14 cellular contexts compared by ENCODE assay signal in the genomic region with DNA sequence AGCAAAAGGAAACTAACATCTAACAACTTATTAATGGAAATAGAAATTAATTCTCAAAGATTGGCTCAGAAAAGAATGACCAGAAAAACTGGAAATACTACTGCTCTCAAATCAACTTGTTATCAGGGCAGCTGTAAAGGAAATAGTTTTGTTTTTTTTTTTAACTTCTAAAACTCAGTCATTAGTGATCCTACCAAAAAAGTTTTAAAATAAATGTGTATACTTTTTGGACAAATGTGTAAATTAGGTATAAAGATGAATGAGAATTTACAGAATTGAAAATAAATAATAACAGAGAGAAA. TPM values are rescaled to one million over a fixed set of nuclear protein-coding genes. Genes with fewer than 3 reads are reported as not detected.
DNase-seq lines count a peak whose midpoint lies in the region; ATAC-seq and TF ChIP-seq lines count a peak whose summit lies in the region.
"Had no signal": no experiment of that assay in that cellular context is flagged by ENCODE, and none has a peak within 500 bp of the region (broad histone marks: within the 10 kb centered on the region; RNA-seq: fewer than 3 reads in every experiment).

No MANE protein-coding gene starts in this region.

- H4K20me1 ChIP-seq in H9 (ENCODE audit: control insufficient read depth, insufficient read depth, insufficient read length), result no peaks in the 10 kb centered on the region

- no peak overlapping the region for H3K23ac ChIP-seq in H9 (ENCODE audit: insufficient read length, low read depth, low read length)

- TF ChIP-seq CTCF in tibial nerve (IDR thresholded peaks at IDR 0.05), result no peak
- no peak for TF ChIP-seq CTCF in H9 (conservative IDR thresholded peaks at IDR 0.05)

- no peak for TF ChIP-seq EP300 in tibial nerve (IDR thresholded peaks at IDR 0.05)

- no peaks in the 10 kb centered on the region for H3K79me1 ChIP-seq in H9 (ENCODE audit: insufficient read depth, low read depth, low read length, poor library complexity, severe bottlenecking)

- H3K27me3 ChIP-seq in tibial nerve (no peaks in the 10 kb centered on the region), H9 (ENCODE audit: insufficient read depth, low read length) (no peaks in the 10 kb centered on the region)

- H2BK12ac ChIP-seq in H9 (ENCODE audit: insufficient read length, low read depth, low read length), result no peak overlapping the region

- no peak overlapping the region for H3K4ac ChIP-seq in H9 (ENCODE audit: low read depth, low read length)

- no peak for TF ChIP-seq POLR2A in tibial nerve (IDR thresholded peaks at IDR 0.05)

- no peaks in the 10 kb centered on the region for H3K9me3 ChIP-seq in tibial nerve
- no peaks in the 10 kb centered on the region for H3K9me3 ChIP-seq in H9 (ENCODE audit: control insufficient read depth, low read depth, low read length)

- H2BK20ac ChIP-seq in H9 (ENCODE audit: low read depth, low read length, poor library complexity, severe bottlenecking), result no peak overlapping the region

- no peak overlapping the region for H4K8ac ChIP-seq in H9 (replicated peaks; ENCODE audit: insufficient read length, low read depth, low read length)

- H3T11ph ChIP-seq in H9 (ENCODE audit: low read length), result no peak overlapping the region

- H2AK5ac ChIP-seq in H9 (ENCODE audit: insufficient read length, low read length), result no peak overlapping the region

- peak overlapping the region in 1 of 2 donors; percentile 40 for H3K4me3 Mint-ChIP-seq in activated T-cell treated with anti-CD3 and anti-CD28 coated beads, Interleukin-2, amount 50 U/mL, for 72 hours
- H3K4me3 Mint-ChIP-seq in activated T-cell treated with anti-CD3 and anti-CD28 coated beads, Interleukin-2, amount 50 U/mL, for 4 hours, result no peak overlapping the region
- peak overlapping the region in 2 of 3 donors; percentile 25 to 40 for H3K4me3 Mint-ChIP-seq in T-cell
- H3K4me3 Mint-ChIP-seq in effector memory CD8-positive, alpha-beta T cell, result peak overlapping the region; percentile 29 to 67
- peak overlapping the region; percentile 10 for H3K4me3 Mint-ChIP-seq in stimulated activated effector memory CD8-positive, alpha-beta T cell treated with anti-CD3 and anti-CD28 coated beads, Interleukin-12 subunit alpha, Interleukin-12 subunit beta, amount 100 ng/mL, for 72 hours
- H3K4me3 Mint-ChIP-seq in H9, result no peak overlapping the region

- H3K27ac Mint-ChIP-seq in activated T-cell treated with anti-CD3 and anti-CD28 coated beads, Interleukin-2, amount 50 U/mL, for 72 hours, result peak overlapping the region; percentile 78
- H3K27ac Mint-ChIP-seq in T-cell (peak overlapping the region; percentile 87 to 88), H9 (no peak overlapping the region)
- H3K27ac Mint-ChIP-seq in effector memory CD8-positive, alpha-beta T cell, result peak overlapping the region; percentile 87 to 96
- peak overlapping the region; percentile 90 for H3K27ac Mint-ChIP-seq in stimulated activated effector memory CD8-positive, alpha-beta T cell treated with anti-CD3 and anti-CD28 coated beads, Interleukin-12 subunit alpha, Interleukin-12 subunit beta, amount 100 ng/mL, for 72 hours

- peaks cover 0 to 4% (median 2%) of the 10 kb centered on the region in 4 donors for H3K4me1 ChIP-seq in tibial nerve
- H3K4me1 ChIP-seq in H9 (ENCODE audit: insufficient read depth, low read length), result no peaks in the 10 kb centered on the region; the same call in 1 of the 2 replicates

- H3K36me3 ChIP-seq in tibial nerve, result no peaks in the 10 kb centered on the region

- no peaks in the 10 kb centered on the region for H3K27me3 Mint-ChIP-seq in activated T-cell treated with anti-CD3 and anti-CD28 coated beads, Interleukin-2, amount 50 U/mL, for 72 hours (ENCODE audit: low read depth)
- no peaks in the 10 kb centered on the region for H3K27me3 Mint-ChIP-seq in activated T-cell treated with anti-CD3 and anti-CD28 coated beads, Interleukin-2, amount 50 U/mL, for 4 hours (ENCODE audit: low read depth)
- H3K27me3 Mint-ChIP-seq in T-cell, result no peaks in the 10 kb centered on the region
- H3K27me3 Mint-ChIP-seq in effector memory CD8-positive, alpha-beta T cell, result no peaks in the 10 kb centered on the region
- no peaks in the 10 kb centered on the region for H3K27me3 Mint-ChIP-seq in H9 (ENCODE audit: low read depth)

- H3K9me3 Mint-ChIP-seq in activated T-cell treated with anti-CD3 and anti-CD28 coated beads, Interleukin-2, amount 50 U/mL, for 72 hours, result peaks cover 0 to 2% of the 10 kb centered on the region in 2 donors
- H3K9me3 Mint-ChIP-seq in activated T-cell treated with anti-CD3 and anti-CD28 coated beads, Interleukin-2, amount 50 U/mL, for 4 hours, result peaks cover 3% of the 10 kb centered on the region
- H3K9me3 Mint-ChIP-seq in T-cell (no peaks in the 10 kb centered on the region), H9 (no peaks in the 10 kb centered on the region)
- no peaks in the 10 kb centered on the region for H3K9me3 Mint-ChIP-seq in effector memory CD8-positive, alpha-beta T cell
- H3K9me3 Mint-ChIP-seq in stimulated activated effector memory CD8-positive, alpha-beta T cell treated with anti-CD3 and anti-CD28 coated beads, Interleukin-12 subunit alpha, Interleukin-12 subunit beta, amount 100 ng/mL, for 72 hours, result no peaks in the 10 kb centered on the region

- no peak overlapping the region for H3K18ac ChIP-seq in H9 (ENCODE audit: insufficient read length, low read depth, low read length)

- no peaks in the 10 kb centered on the region for H3K23me2 ChIP-seq in H9 (ENCODE audit: insufficient read length, low read depth, low read length, poor library complexity, severe bottlenecking)

- POLR2A ChIA-PET in T-cell (lab: Charles Lee), result interaction anchor here (0.5 to 2.5 kb wide), 3 partner anchors 42 to 210 kb away, joined by 3 to 13 read pairs (median 4); a partner anchor contains a TSS

- CTCF ChIA-PET in T-cell (lab: Charles Lee), result interaction anchor here (0.6 to 1.6 kb wide), 11 partner anchors 11 to 291 kb away, joined by 3 to 6 read pairs (median 4); no protein-coding TSS in a partner anchor

- no peak for ATAC-seq in activated T-cell treated with anti-CD3 and anti-CD28 coated beads, Interleukin-2, amount 50 U/mL, for 72 hours (replicated peaks in 1 of 2)
- ATAC-seq in activated T-cell treated with anti-CD3 and anti-CD28 coated beads, Interleukin-2, amount 50 U/mL, for 4 hours, result no peak
- peak in 1 of 4 experiments; percentile 31 for ATAC-seq in T-cell (replicated peaks in 1 of 4)
- no peak for ATAC-seq in effector memory CD8-positive, alpha-beta T cell (replicated peaks)
- no peak for ATAC-seq in stimulated activated effector memory CD8-positive, alpha-beta T cell treated with anti-CD3 and anti-CD28 coated beads, Interleukin-12 subunit alpha, Interleukin-12 subunit beta, amount 100 ng/mL, for 72 hours
- ATAC-seq: left colon had no signal

- no peak for DNase-seq in activated T-cell treated with anti-CD3 and anti-CD28 coated beads, Interleukin-2, amount 50 U/mL, for 72 hours
- no peak for DNase-seq in activated T-cell treated with anti-CD3 and anti-CD28 coated beads, Interleukin-2, amount 50 U/mL, for 4 hours
- DNase-seq in T-cell, result no peak
- no peak for DNase-seq in effector memory CD8-positive, alpha-beta T cell
- DNase-seq in stimulated activated effector memory CD8-positive, alpha-beta T cell treated with anti-CD3 and anti-CD28 coated beads, Interleukin-12 subunit alpha, Interleukin-12 subunit beta, amount 100 ng/mL, for 72 hours (ENCODE audit: low spot score in 2 of 2), result no peak
- no peak for DNase-seq in tibial nerve (ENCODE audit: low spot score in 2 of 2)
- no peak for DNase-seq in H9
- no peak for DNase-seq in activated effector memory CD4-positive, alpha-beta T cell treated with Interleukin-2 at 50 U/mL for 16 hours
- DNase-seq: activated effector memory CD4-positive, alpha-beta T cell treated with anti-CD3 and anti-CD28 coated beads, Interleukin-2, amount 50 U/mL, for 16 hours; left colon; NCI-H1092; NCI-H2171 treated with DMSO at 0.1 percent for 48 hours had no signal

- no peak overlapping the region for H2BK5ac ChIP-seq in H9 (ENCODE audit: insufficient read length, low read length)

- no peak overlapping the region for H2BK120ac ChIP-seq in H9 (ENCODE audit: low read depth, low read length, poor library complexity, severe bottlenecking)

- H3K9ac ChIP-seq in H9 (ENCODE audit: extremely low read depth, insufficient read length, low read length), result no peak overlapping the region

- H3K4me3 ChIP-seq in tibial nerve, result no peak overlapping the region
- H3K4me3 ChIP-seq: skin epidermis had no signal

- no peak overlapping the region for H3K27ac ChIP-seq in tibial nerve
- H3K27ac ChIP-seq in H9 (ENCODE audit: insufficient read length, low read depth, low read length), result no peak overlapping the region
- H3K27ac ChIP-seq: RWPE1 had no signal

- H3K4me2 ChIP-seq in H9 (ENCODE audit: insufficient read depth, insufficient read length, low read length), result no peak overlapping the region

- H4K5ac ChIP-seq in H9 (ENCODE audit: insufficient read length, low read depth, low read length), result no peak overlapping the region

- peaks cover 0 to 2% of the 10 kb centered on the region in 2 donors for H3K36me3 Mint-ChIP-seq in activated T-cell treated with anti-CD3 and anti-CD28 coated beads, Interleukin-2, amount 50 U/mL, for 72 hours (ENCODE audit: insufficient read depth in 2 of 2)
- peaks cover 15% of the 10 kb centered on the region for H3K36me3 Mint-ChIP-seq in activated T-cell treated with anti-CD3 and anti-CD28 coated beads, Interleukin-2, amount 50 U/mL, for 4 hours (ENCODE audit: insufficient read depth)
- H3K36me3 Mint-ChIP-seq in T-cell (peaks cover 8% of the 10 kb centered on the region), H9 (ENCODE audit: insufficient read depth in 1 of 3, low read depth in 3 of 3) (no peaks in the 10 kb centered on the region)
- H3K36me3 Mint-ChIP-seq in effector memory CD8-positive, alpha-beta T cell (ENCODE audit: insufficient read depth), result peaks cover 9% of the 10 kb centered on the region
- H3K36me3 Mint-ChIP-seq in stimulated activated effector memory CD8-positive, alpha-beta T cell treated with anti-CD3 and anti-CD28 coated beads, Interleukin-12 subunit alpha, Interleukin-12 subunit beta, amount 100 ng/mL, for 72 hours, result peaks cover 5% of the 10 kb centered on the region

- H3K14ac ChIP-seq in H9 (ENCODE audit: insufficient read depth, low read length), result no peak overlapping the region

- H4K91ac ChIP-seq in H9 (ENCODE audit: insufficient read length, low read depth, low read length), result no peak overlapping the region

- H2AFZ ChIP-seq in H9 (ENCODE audit: low read length), result no peak overlapping the region

- H3K56ac ChIP-seq in H9 (ENCODE audit: insufficient read length, low read depth, low read length), result no peak overlapping the region

- no peaks in the 10 kb centered on the region for H3K79me2 ChIP-seq in H9 (ENCODE audit: insufficient read depth, low read length)

- peaks cover 44% of the 10 kb centered on the region for H3K4me1 Mint-ChIP-seq in activated T-cell treated with anti-CD3 and anti-CD28 coated beads, Interleukin-2, amount 50 U/mL, for 72 hours (ENCODE audit: low read depth)
- H3K4me1 Mint-ChIP-seq in activated T-cell treated with anti-CD3 and anti-CD28 coated beads, Interleukin-2, amount 50 U/mL, for 4 hours (ENCODE audit: low read depth), result peaks cover 46% of the 10 kb centered on the region
- peaks cover 37 to 45% (median 44%) of the 10 kb centered on the region in 3 donors for H3K4me1 Mint-ChIP-seq in T-cell
- H3K4me1 Mint-ChIP-seq in effector memory CD8-positive, alpha-beta T cell (ENCODE audit: low read depth in 2 of 2), result peaks cover 12 to 27% of the 10 kb centered on the region in 2 donors
- peaks cover 16% of the 10 kb centered on the region for H3K4me1 Mint-ChIP-seq in stimulated activated effector memory CD8-positive, alpha-beta T cell treated with anti-CD3 and anti-CD28 coated beads, Interleukin-12 subunit alpha, Interleukin-12 subunit beta, amount 100 ng/mL, for 72 hours
- peaks cover 3 to 9% of the 10 kb centered on the region in 2 experiments; a peak in 3 of 4 replicates for H3K4me1 Mint-ChIP-seq in H9

- no peak overlapping the region for H2BK15ac ChIP-seq in H9 (ENCODE audit: low read depth, low read length)

RNA-seq across cellular contexts. Expression of a gene that starts 52.1 kb away (rescaled TPM):
- total RNA-seq in activated T-cell treated with anti-CD3 and anti-CD28 coated beads, Interleukin-2, amount 50 U/mL, for 72 hours, result 10 to 100 TPM; 19.4 to 27.1 TPM
- 10 to 100 TPM; 14.6 to 18.3 (median 14.6) TPM for total RNA-seq in activated T-cell treated with anti-CD3 and anti-CD28 coated beads, Interleukin-2, amount 50 U/mL, for 4 hours
- 10 to 100 TPM; 12.6 to 22.8 (median 20.4) TPM for total RNA-seq in T-cell
- total RNA-seq in tibial nerve, result 10 to 100 TPM; 14.7 to 22.2 (median 19.3) TPM
- 22.4 TPM in 2 replicates for total RNA-seq in H9 (2021)

RNA-seq across cellular contexts. Expression of a gene that starts 52.6 kb away (rescaled TPM):
- 10 to 100 TPM in 1 of 2 donors, 1 to 10 TPM in 1; 9.7 to 11.9 TPM for total RNA-seq in activated T-cell treated with anti-CD3 and anti-CD28 coated beads, Interleukin-2, amount 50 U/mL, for 72 hours
- total RNA-seq in activated T-cell treated with anti-CD3 and anti-CD28 coated beads, Interleukin-2, amount 50 U/mL, for 4 hours, result 1 to 10 TPM; 6.5 to 8.4 (median 6.5) TPM
- total RNA-seq in T-cell (1 to 10 TPM; 5.2 to 6.4 (median 5.6) TPM), tibial nerve (10 to 100 TPM in 1 of 4 donors, 1 to 10 TPM in 3; 3.0 to 14.2 (median 6.2) TPM), H9 (2021) (2.3 TPM in 2 replicates)

Comparison
In these comparisons a context has a peak if more than half of its experiments do, and no peak if none do; other contexts are left out.
1. H3K27ac Mint-ChIP-seq: peak in activated T-cell treated with anti-CD3 and anti-CD28 coated beads, Interleukin-2, amount 50 U/mL, for 72 hours (single experiment), T-cell (2 of 2), effector memory CD8-positive, alpha-beta T cell (2 of 2) and stimulated activated effector memory CD8-positive, alpha-beta T cell treated with anti-CD3 and anti-CD28 coated beads, Interleukin-12 subunit alpha, Interleukin-12 subunit beta, amount 100 ng/mL, for 72 hours (single experiment); none in H9 (0 of 3).
2. H3K4me3 Mint-ChIP-seq: peak in T-cell (2 of 3), effector memory CD8-positive, alpha-beta T cell (2 of 2) and stimulated activated effector memory CD8-positive, alpha-beta T cell treated with anti-CD3 and anti-CD28 coated beads, Interleukin-12 subunit alpha, Interleukin-12 subunit beta, amount 100 ng/mL, for 72 hours (single experiment); none in activated T-cell treated with anti-CD3 and anti-CD28 coated beads, Interleukin-2, amount 50 U/mL, for 4 hours (single experiment) and H9 (0 of 2).